In the genomic region with DNA sequence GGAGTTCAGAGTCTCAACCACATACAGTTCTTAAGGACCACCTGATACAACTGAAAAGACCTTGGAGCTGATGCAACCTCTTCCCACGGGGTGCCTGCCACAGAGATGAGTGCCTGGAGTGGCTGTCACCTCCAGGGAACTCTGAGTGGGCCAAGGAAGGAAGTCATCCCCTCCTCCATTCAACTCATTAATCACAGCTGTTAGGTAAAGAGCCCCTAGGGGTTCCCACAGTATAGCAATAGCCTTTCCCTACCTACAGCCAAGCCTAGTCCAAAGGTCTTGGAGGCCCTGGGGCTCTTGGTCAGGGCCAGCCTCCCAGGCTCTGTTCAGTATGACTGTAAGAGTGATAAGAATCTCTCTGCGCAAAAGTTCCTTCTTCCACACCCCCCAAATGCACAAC, we compare ENCODE assay signal across 1 cellular context.
TF ChIP-seq lines count a peak whose summit lies in the region.

No MANE protein-coding gene starts in this region.

TF ChIP-seq in HepG2, 621 proteins besides CTCF, POLR2A, EP300 and RAD21 (continued from another document):
- TF ChIP-seq, protein P1, sequence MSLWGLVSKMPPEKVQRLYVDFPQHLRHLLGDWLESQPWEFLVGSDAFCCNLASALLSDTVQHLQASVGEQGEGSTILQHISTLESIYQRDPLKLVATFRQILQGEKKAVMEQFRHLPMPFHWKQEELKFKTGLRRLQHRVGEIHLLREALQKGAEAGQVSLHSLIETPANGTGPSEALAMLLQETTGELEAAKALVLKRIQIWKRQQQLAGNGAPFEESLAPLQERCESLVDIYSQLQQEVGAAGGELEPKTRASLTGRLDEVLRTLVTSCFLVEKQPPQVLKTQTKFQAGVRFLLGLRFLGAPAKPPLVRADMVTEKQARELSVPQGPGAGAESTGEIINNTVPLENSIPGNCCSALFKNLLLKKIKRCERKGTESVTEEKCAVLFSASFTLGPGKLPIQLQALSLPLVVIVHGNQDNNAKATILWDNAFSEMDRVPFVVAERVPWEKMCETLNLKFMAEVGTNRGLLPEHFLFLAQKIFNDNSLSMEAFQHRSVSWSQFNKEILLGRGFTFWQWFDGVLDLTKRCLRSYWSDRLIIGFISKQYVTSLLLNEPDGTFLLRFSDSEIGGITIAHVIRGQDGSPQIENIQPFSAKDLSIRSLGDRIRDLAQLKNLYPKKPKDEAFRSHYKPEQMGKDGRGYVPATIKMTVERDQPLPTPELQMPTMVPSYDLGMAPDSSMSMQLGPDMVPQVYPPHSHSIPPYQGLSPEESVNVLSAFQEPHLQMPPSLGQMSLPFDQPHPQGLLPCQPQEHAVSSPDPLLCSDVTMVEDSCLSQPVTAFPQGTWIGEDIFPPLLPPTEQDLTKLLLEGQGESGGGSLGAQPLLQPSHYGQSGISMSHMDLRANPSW (CRISPR knock-in tag; IDR thresholded peaks at IDR 0.05; ENCODE audit: borderline replicate concordance) = no peak
- TF ChIP-seq RARA (CRISPR knock-in tag; IDR thresholded peaks at IDR 0.05) = 0 out of 2 replicates have a peak, but pooled peaks have one; percentile 8
- TF ChIP-seq ZFP36 (IDR thresholded peaks at IDR 0.05; ENCODE audit: borderline replicate concordance, low read depth, low read length, partially characterized antibody) = no peak
- no peak for TF ChIP-seq ZFAT (CRISPR knock-in tag; conservative IDR thresholded peaks at IDR 0.05)
- TF ChIP-seq, protein P2, sequence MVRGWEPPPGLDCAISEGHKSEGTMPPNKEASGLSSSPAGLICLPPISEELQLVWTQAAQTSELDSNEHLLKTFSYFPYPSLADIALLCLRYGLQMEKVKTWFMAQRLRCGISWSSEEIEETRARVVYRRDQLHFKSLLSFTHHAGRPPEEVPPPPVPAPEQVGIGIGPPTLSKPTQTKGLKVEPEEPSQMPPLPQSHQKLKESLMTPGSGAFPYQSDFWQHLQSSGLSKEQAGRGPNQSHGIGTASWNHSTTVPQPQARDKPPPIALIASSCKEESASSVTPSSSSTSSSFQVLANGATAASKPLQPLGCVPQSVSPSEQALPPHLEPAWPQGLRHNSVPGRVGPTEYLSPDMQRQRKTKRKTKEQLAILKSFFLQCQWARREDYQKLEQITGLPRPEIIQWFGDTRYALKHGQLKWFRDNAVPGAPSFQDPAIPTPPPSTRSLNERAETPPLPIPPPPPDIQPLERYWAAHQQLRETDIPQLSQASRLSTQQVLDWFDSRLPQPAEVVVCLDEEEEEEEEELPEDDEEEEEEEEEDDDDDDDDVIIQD (CRISPR knock-in tag; IDR thresholded peaks at IDR 0.05; ENCODE audit: low read depth) = 0 out of 2 replicates have a peak, but pooled peaks have one; percentile 26
- TF ChIP-seq ZSCAN25 (CRISPR knock-in tag; IDR thresholded peaks at IDR 0.05) = no peak
- TF ChIP-seq ZNF558 (CRISPR knock-in tag; IDR thresholded peaks at IDR 0.05; ENCODE audit: borderline replicate concordance) = no peak
- no peak for TF ChIP-seq ZNF350 (CRISPR knock-in tag; IDR thresholded peaks at IDR 0.05; ENCODE audit: borderline replicate concordance, low read depth)
